ENCODE assay signal across 1 cellular context in the genomic region with DNA sequence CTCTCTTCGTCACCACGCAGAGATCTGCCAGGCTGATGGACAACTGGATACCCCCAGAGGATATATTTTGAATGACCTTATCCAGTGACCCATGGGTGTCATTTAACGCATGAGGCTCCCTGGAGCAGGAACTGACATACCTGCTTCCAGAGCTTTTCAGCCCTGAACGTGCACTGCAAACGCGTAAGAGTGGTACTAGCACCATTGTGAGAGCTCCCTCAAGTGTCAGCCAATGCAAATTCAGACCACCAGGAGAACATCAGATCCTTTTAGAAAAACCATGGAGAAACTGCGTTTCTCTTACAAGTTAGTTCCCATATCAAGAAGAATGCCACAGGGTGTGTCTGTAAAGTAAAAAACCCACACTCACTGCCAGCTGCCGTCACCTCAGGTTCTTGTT.
TF ChIP-seq lines count a peak whose summit lies in the region.

No MANE protein-coding gene starts in this region.

TF ChIP-seq in H1, 55 proteins besides CTCF, POLR2A, EP300 and RAD21:
- TF ChIP-seq HDAC6 (IDR thresholded peaks at IDR 0.05; ENCODE audit: low read depth, low read length) (no peak), RFX5 (IDR thresholded peaks at IDR 0.05; ENCODE audit: borderline replicate concordance, low read depth, low read length) (no peak), SP4 (IDR thresholded peaks at IDR 0.05; ENCODE audit: low read length) (no peak), CHD2 (IDR thresholded peaks at IDR 0.05; ENCODE audit: low read length) (no peak), CTBP2 (IDR thresholded peaks at IDR 0.05; ENCODE audit: borderline replicate concordance, insufficient read depth, insufficient read length, low read length) (no peak), PHF8 (conservative IDR thresholded peaks at IDR 0.05; ENCODE audit: low read depth, low read length) (no peak), SIX5 (IDR thresholded peaks at IDR 0.05; ENCODE audit: low read depth, low read length) (no peak), JUN (IDR thresholded peaks at IDR 0.05; ENCODE audit: low read depth, low read length) (no peak), KDM5A (IDR thresholded peaks at IDR 0.05; ENCODE audit: low read length) (no peak)
